In genomic region chr11:92432515-92432914, GRCh38 we compare ENCODE assay signal across 11 cellular contexts.
"Had no signal": no experiment of that assay in that cellular context is flagged by ENCODE, and none has a peak within 500 bp of the region (broad histone marks: within the 10 kb centered on the region; RNA-seq: fewer than 3 reads in every experiment).

No MANE protein-coding gene starts in this region.

- H3K9me3 ChIP-seq: HAP-1 had no signal

- H2AFZ ChIP-seq: GM23248, GM23338 had no signal

- H3K27ac Mint-ChIP-seq: GM23338, H9, HFFc6 had no signal

- H3K4me3 Mint-ChIP-seq: GM23338, H9, HFFc6 had no signal

- FAIRE-seq: H1, H54 had no signal

- H3K4me2 ChIP-seq: GM23338 had no signal

- DNase-seq: GM23248, GOT3, H7, H9, HCEC 1CT, HFFc6 had no signal

- H3K4me3 ChIP-seq: GM23248, GM23338, HAP-1 had no signal

- H3K27ac ChIP-seq: GM23248 had no signal

- H3K36me3 ChIP-seq: HAP-1 had no signal

- ATAC-seq: GM23338, HCT116 had no signal

- H3K9ac ChIP-seq: GM23248 had no signal

- H3K4me1 ChIP-seq: HAP-1 had no signal
